20 cellular contexts compared by ENCODE assay signal in genomic region chr5:120806132-120806531, GRCh38.
DNase-seq lines count a peak whose midpoint lies in the region; ATAC-seq and TF ChIP-seq lines count a peak whose summit lies in the region.
"Had no signal": no experiment of that assay in that cellular context is flagged by ENCODE, and none has a peak within 500 bp of the region (broad histone marks: within the 10 kb centered on the region; RNA-seq: fewer than 3 reads in every experiment).

No MANE protein-coding gene starts in this region.

- peak; percentile 55 for ATAC-seq in Right ventricle myocardium superior (ENCODE audit: poor library complexity)
- ATAC-seq: CD8-positive, alpha-beta T cell; esophagus mucosa had no signal

- no peaks in the 10 kb centered on the region for H3K9me3 ChIP-seq in left ventricle myocardium inferior (replicated peaks)
- H3K9me3 ChIP-seq: right atrium auricular region, upper lobe of left lung had no signal

- no peak for TF ChIP-seq CTCF in left ventricle myocardium inferior (IDR thresholded peaks at IDR 0.05; ENCODE audit: borderline replicate concordance)

- intact Hi-C loops in Right ventricle myocardium superior (cut with DNase I): loop anchor here (10.0 kb wide), 1 partner anchor 861 kb away; no protein-coding TSS in a partner anchor
- intact Hi-C loops in left ventricle myocardium inferior (cut with micrococcal nuclease): no loop called here

- H3K27me3 ChIP-seq in left ventricle myocardium inferior (ENCODE audit: low read depth): no peaks in the 10 kb centered on the region
- H3K27me3 ChIP-seq: right atrium auricular region, upper lobe of left lung had no signal

- no peaks in the 10 kb centered on the region for H3K36me3 ChIP-seq in left ventricle myocardium inferior
- H3K36me3 ChIP-seq: right atrium auricular region, upper lobe of left lung had no signal

- no peak overlapping the region for H3K27ac ChIP-seq in left ventricle myocardium inferior (replicated peaks)
- H3K27ac ChIP-seq: right atrium auricular region, upper lobe of left lung had no signal

- no peaks in the 10 kb centered on the region for H3K4me1 ChIP-seq in left ventricle myocardium inferior
- H3K4me1 ChIP-seq: right atrium auricular region, upper lobe of left lung had no signal

- no peak overlapping the region for H3K4me3 ChIP-seq in left ventricle myocardium inferior
- H3K4me3 ChIP-seq: right atrium auricular region, upper lobe of left lung had no signal

- no peak for DNase-seq in Right ventricle myocardium superior
- no peak for DNase-seq in left ventricle myocardium inferior
- DNase-seq in amniotic epithelial cell (ENCODE audit: low read depth): peak; percentile 27
- peak; percentile 40 for DNase-seq in fibroblast of the conjunctiva (ENCODE audit: low read depth)
- peak; percentile 37 for DNase-seq in stromal cell of bone marrow (ENCODE audit: low read depth)
- DNase-seq in NCI-H345 (lab: John Stamatoyannopoulos, UW): no peak
- DNase-seq in NCI-H2171 treated with DMSO at 0.1 percent for 48 hours (lab: John Stamatoyannopoulos, UW): no peak
- DNase-seq in activated CD4-positive, CD25-positive, alpha-beta regulatory T cell (lab: John Stamatoyannopoulos, UW): no peak
- DNase-seq: activated CD4-positive, alpha-beta T cell treated with anti-CD3 and anti-CD28 coated beads, Interleukin-2, amount 50 U/mL, for 4 hours; activated naive CD4-positive, alpha-beta T cell treated with anti-CD3 and anti-CD28 coated beads, Interleukin-2, amount 50 U/mL, for 16 hours; CD8-positive, alpha-beta T cell; DMS79; kidney glomerular epithelial cell; NCI-H2029; NCI-H510A treated with DMSO at 0.1 percent for 48 hours; SHP77; T-helper 1 cell; upper lobe of left lung had no signal

Comparison
In these comparisons a context has a peak if more than half of its experiments do, and no peak if none do; other contexts are left out.
1. DNase-seq: peak in amniotic epithelial cell (single experiment), fibroblast of the conjunctiva (single experiment) and stromal cell of bone marrow (single experiment); none in Right ventricle myocardium superior (single experiment), left ventricle myocardium inferior (single experiment), NCI-H345 (single experiment), NCI-H2171 treated with DMSO at 0.1 percent for 48 hours (single experiment) and activated CD4-positive, CD25-positive, alpha-beta regulatory T cell (0 of 4).